8 cellular contexts compared by ENCODE assay signal in genomic region chr1:235866207-235866912, GRCh38. TPM values are rescaled to one million over a fixed set of nuclear protein-coding genes. Genes with fewer than 3 reads are reported as not detected.
DNase-seq lines count a peak whose midpoint lies in the region; ATAC-seq and TF ChIP-seq lines count a peak whose summit lies in the region.

LYST (minus strand) TSS chr1:235866906; CDS start chr1:235830417, 36,489 bp downstream.

- H3K36me3 ChIP-seq in IMR-90 (ENCODE audit: control insufficient read depth, insufficient read depth, low read length) (no peaks in the 10 kb centered on the region), hepatocyte (replicated peaks; ENCODE audit: insufficient read depth, low read depth) (no peaks in the 10 kb centered on the region)

- TF ChIP-seq CTCF in IMR-90 (conservative IDR thresholded peaks at IDR 0.05; ENCODE audit: low read depth, low read length) (peak; percentile 52), astrocyte of the cerebellum (IDR thresholded peaks at IDR 0.05; ENCODE audit: low read depth, low read length, missing control alignments) (peak; percentile 59), hepatocyte (IDR thresholded peaks at IDR 0.05; ENCODE audit: poor library complexity) (peak; percentile 51), retinal pigment epithelial cell (conservative IDR thresholded peaks at IDR 0.05; ENCODE audit: low read depth, low read length) (peak; percentile 46)

- H2BK15ac ChIP-seq in IMR-90 (ENCODE audit: low read depth, low read length), result peak within 1 kb of the TSS; percentile 68; the same call in 1 of the 3 replicates

- H4K91ac ChIP-seq in IMR-90 (ENCODE audit: insufficient read depth, low read depth, low read length), result peak within 1 kb of the TSS; percentile 96

- peak within 1 kb of the TSS; percentile 94 for H3K4ac ChIP-seq in IMR-90 (ENCODE audit: low read depth, low read length)

- H3K23ac ChIP-seq in IMR-90 (ENCODE audit: low read depth, low read length), result peak within 1 kb of the TSS; percentile 78

- BruUV-seq in IMR-90 (replicated peaks; lab: Mats Ljungman, UMichigan), result no TSS peak

- H3K9me3 ChIP-seq in IMR-90 (ENCODE audit: control insufficient read depth, insufficient read depth, low read length), result no peaks in the 10 kb centered on the region
- no peaks in the 10 kb centered on the region for H3K9me3 ChIP-seq in hepatocyte (ENCODE audit: low read depth)

- H3K27me3 ChIP-seq in IMR-90 (ENCODE audit: control insufficient read depth, insufficient read depth, low read length) (no peaks in the 10 kb centered on the region), hepatocyte (no peaks in the 10 kb centered on the region)

- dilution Hi-C loops in IMR-90 (cut with HindIII; ENCODE audit: low sequenced_read_pairs, unreplicated experiment), result no loop called here

- no peak; the same call in 1 of the 2 replicates for TF ChIP-seq POLR2A in IMR-90 (IDR thresholded peaks at IDR 0.05; ENCODE audit: low read depth, low read length)

- H4K20me1 ChIP-seq in IMR-90 (ENCODE audit: insufficient read depth, low read length) (no peaks in the 10 kb centered on the region; the same call in 1 of the 2 replicates), hepatocyte (ENCODE audit: insufficient read depth, poor library complexity, severe bottlenecking) (no peaks in the 10 kb centered on the region)

- H3K79me2 ChIP-seq in hepatocyte, result peaks cover 38% of the 10 kb centered on the region

- peak within 1 kb of the TSS; percentile 63; the same call in 1 of the 2 replicates for H3K56ac ChIP-seq in IMR-90 (ENCODE audit: extremely low read depth, insufficient read depth, low read length)

- 0% methylated on average over 40 of the region's 71 CpGs; no CpG with 5 or more reads in 1 of the 2 experiments for whole genome bisulfite sequencing in IMR-90 (ENCODE audit: extremely low coverage in 2 of 2, insufficient read length in 1 of 2), 2 experiments
- WGBS in hepatocyte (ENCODE audit: low lambda C conversion rate, missing lambda C conversion rate), result 2% methylated on average over 28 of the region's 71 CpGs

- peak within 1 kb of the TSS; percentile 86 for H3K27ac ChIP-seq in IMR-90 (ENCODE audit: insufficient read depth, low read length)
- peak within 1 kb of the TSS; percentile 93 for H3K27ac ChIP-seq in hepatocyte

- H3K4me2 ChIP-seq in IMR-90 (ENCODE audit: low read depth, low read length) (peak within 1 kb of the TSS; percentile 91), hepatocyte (peak within 1 kb of the TSS; percentile 96)

- peak within 1 kb of the TSS; percentile 71 for H2AK9ac ChIP-seq in IMR-90 (replicated peaks; ENCODE audit: low read depth, low read length, poor library complexity)

- H3K79me1 ChIP-seq in IMR-90 (ENCODE audit: low read depth in 1 of 2, low read length in 2 of 2), result peaks cover 16 to 35% of the 10 kb centered on the region in 2 experiments

- H3K9ac ChIP-seq in IMR-90 (ENCODE audit: low read depth, low read length), result peak within 1 kb of the TSS; percentile 93

- H3K18ac ChIP-seq in IMR-90 (ENCODE audit: low read depth, low read length), result peak within 1 kb of the TSS; percentile 75

- peak; percentile 59 for TF ChIP-seq RAD21 in IMR-90 (IDR thresholded peaks at IDR 0.05; ENCODE audit: low read length)

- intact Hi-C loops in IMR-90 (cut with micrococcal nuclease), result loop anchor here (1.0 to 2.0 kb wide), 2 partner anchors 105 to 198 kb away; partner anchors contain the start of gene NID1
- intact Hi-C loops in T-helper 1 cell treated with Interleukin-12 subunit alpha and Interleukin-12 subunit beta and Interleukin-4 antibody, amounts not matched to agents 30 ng/mL and 1 ng/mL, for 36 hours (cut with micrococcal nuclease), result loop anchor here (1.0 to 10.0 kb wide), 14 partner anchors 57 to 1494 kb away; partner anchors contain the start of genes B3GALNT2, COA6, MTR and TARBP1

- H4K8ac ChIP-seq in IMR-90 (ENCODE audit: low read depth in 2 of 2, low read length in 2 of 2), result peak within 1 kb of the TSS; percentile 93 to 99

- DNase-seq in G401 (ENCODE audit: low spot score), result peak; percentile 68
- peak; percentile 52 for DNase-seq in IMR-90
- DNase-seq in astrocyte of the cerebellum (ENCODE audit: low read depth), result no peak
- peak; percentile 74 for DNase-seq in hepatocyte (ENCODE audit: low spot score)
- DNase-seq in retinal pigment epithelial cell (ENCODE audit: low read depth), result no peak
- DNase-seq in epidermal melanocyte (ENCODE audit: insufficient read length, low spot score), result no peak

- in situ Hi-C loops in G401 (cut with HindIII; ENCODE audit: low sequenced_read_pairs), result no loop called here
- in situ Hi-C loops in IMR-90 (cut with MboI; ENCODE audit: low sequenced_read_pairs), result no loop called here
- in situ Hi-C loops in astrocyte of the cerebellum (cut with HindIII; ENCODE audit: low sequenced_read_pairs), result loop anchor here (5.0 kb wide), 1 partner anchor 106 kb away; no protein-coding TSS in a partner anchor

- POLR2A ChIA-PET in IMR-90 (lab: Charles Lee; ENCODE audit: unreplicated experiment), result interaction anchor here (1.0 to 1.5 kb wide), 2 partner anchors 51 to 105 kb away, joined by 3 to 5 read pairs; no protein-coding TSS in a partner anchor

- H2AFZ ChIP-seq in IMR-90 (replicated peaks; ENCODE audit: low read length, poor library complexity), result peak within 1 kb of the TSS; percentile 99
- peak within 1 kb of the TSS; percentile 92 for H2AFZ ChIP-seq in hepatocyte

- H2BK20ac ChIP-seq in IMR-90 (ENCODE audit: low read depth, low read length), result no peak within 1 kb of the TSS

- H2BK120ac ChIP-seq in IMR-90 (ENCODE audit: low read depth, low read length), result peak within 1 kb of the TSS; percentile 66

- CTCF ChIA-PET in IMR-90 (lab: Yijun Ruan, JAX), result interaction anchor here (0.6 to 2.2 kb wide), 7 partner anchors 10 to 361 kb away, joined by 3 to 27 read pairs (median 4); no protein-coding TSS in a partner anchor

- H3K4me1 ChIP-seq in IMR-90 (ENCODE audit: control insufficient read depth, insufficient read depth, low read length), result peaks cover 5% of the 10 kb centered on the region; the same call in 1 of the 2 replicates
- peaks cover 13% of the 10 kb centered on the region for H3K4me1 ChIP-seq in hepatocyte (ENCODE audit: insufficient read depth)

- H2BK5ac ChIP-seq in IMR-90 (ENCODE audit: low read depth, low read length, poor library complexity, severe bottlenecking), result peak within 1 kb of the TSS; percentile 90

- H2AK5ac ChIP-seq in IMR-90 (ENCODE audit: low read depth, low read length), result 0 out of 2 replicates have a peak within 1 kb of the TSS, but pooled peaks have one; percentile 40

- H3K4me3 ChIP-seq in IMR-90 (ENCODE audit: insufficient read depth, low read depth, low read length) (peak within 1 kb of the TSS; percentile 92), astrocyte of the cerebellum (ENCODE audit: low read depth, low read length) (peak within 1 kb of the TSS; percentile 82), hepatocyte (peak within 1 kb of the TSS; percentile 72), retinal pigment epithelial cell (ENCODE audit: low read length) (peak within 1 kb of the TSS; percentile 88)

- peaks cover 6% of the 10 kb centered on the region; the same call in 1 of the 2 replicates for H3K9me1 ChIP-seq in IMR-90 (ENCODE audit: insufficient read depth, low read length)

- peak; percentile 48 for ATAC-seq in GM21717 (IDR thresholded peaks at IDR 0.05; ENCODE audit: unreplicated experiment)
- peak; percentile 53 for ATAC-seq in IMR-90 (ENCODE audit: low read depth)

- H3K14ac ChIP-seq in IMR-90 (replicated peaks; ENCODE audit: low read depth, low read length), result peak within 1 kb of the TSS; percentile 97

- no peaks in the 10 kb centered on the region for H3K9me2 ChIP-seq in hepatocyte (replicated peaks; ENCODE audit: insufficient read depth)

- H4K5ac ChIP-seq in IMR-90 (ENCODE audit: low read depth, low read length), result peak within 1 kb of the TSS; percentile 92

TF ChIP-seq in IMR-90, 13 proteins besides CTCF, POLR2A, EP300 and RAD21:
- TF ChIP-seq CHD1 (IDR thresholded peaks at IDR 0.05; ENCODE audit: low read depth, low read length) (0 out of 2 replicates have a peak, but pooled peaks have one; percentile 58), NFE2L2 (IDR thresholded peaks at IDR 0.05; ENCODE audit: low read depth, low read length) (no peak), SMC3 (IDR thresholded peaks at IDR 0.05; ENCODE audit: low read depth, low read length) (peak; percentile 72)

RNA-seq across cellular contexts. Expression of gene LYST, which starts in this region (rescaled TPM):
- total RNA-seq in G401 (2014; rRNA removed; shearing (Covaris generic)), result 0.58 and 0.68 TPM in 2 replicates
- 7.2 and 8.3 TPM in 2 replicates for total RNA-seq in IMR-90 (2012; rRNA removed)
- 2.2 TPM in 2 replicates for polyA plus RNA-seq in IMR-90 (2012; rRNA removed)
- 0.53 and 0.82 TPM in 2 replicates for polyA plus RNA-seq in IMR-90 (2012; cell fraction: cytosol; rRNA removed)
- 0.97 and 7.2 TPM in 2 replicates for polyA plus RNA-seq in IMR-90 (2012; cell fraction: nucleus; rRNA removed; ENCODE audit: low replicate concordance)
- total RNA-seq in T-helper 1 cell treated with Interleukin-12 subunit alpha and Interleukin-12 subunit beta and Interleukin-4 antibody, amounts not matched to agents 30 ng/mL and 1 ng/mL, for 36 hours, result 51.0 and 53.5 TPM in 2 replicates
- total RNA-seq in hepatocyte, result 6.1 and 6.2 TPM in 2 replicates
- 3.0 and 3.5 TPM in 2 replicates for polyA plus RNA-seq in hepatocyte

Comparison
In these comparisons a context has a peak if more than half of its experiments do, and no peak if none do; other contexts are left out.
1. Peak in DNase-seq in G401; RNA of the gene not detected or under 1 TPM.
2. DNase-seq: peak in IMR-90 (single experiment) and hepatocyte (single experiment); none in astrocyte of the cerebellum (single experiment), retinal pigment epithelial cell (single experiment) and epidermal melanocyte (single experiment).
3. Peak in every context shown above with its lines, with median percentiles within 50 percentile points of each other: H3K4me3 ChIP-seq and CTCF ChIP-seq.